Comparison of ENCODE assay signal across 8 cellular contexts in genomic region chr3:126474498-126475410, GRCh38. TPM values are rescaled to one million over a fixed set of nuclear protein-coding genes. Genes with fewer than 3 reads are reported as not detected.
DNase-seq lines count a peak whose midpoint lies in the region; ATAC-seq and TF ChIP-seq lines count a peak whose summit lies in the region.

No MANE protein-coding gene starts in this region.

- peaks cover 30% of the 10 kb centered on the region for H3K4me1 Mint-ChIP-seq in activated CD4-positive, alpha-beta T cell treated with anti-CD3 and anti-CD28 coated beads, Interleukin-2, amount 10 ng/mL, durations not matched to agents 24 days and 14 days
- H3K4me1 Mint-ChIP-seq in endodermal cell: peaks cover 30% of the 10 kb centered on the region

- TF ChIP-seq POLR2A in suprapubic skin (IDR thresholded peaks at IDR 0.05): no peak

- DNase-seq in NCI-H2081 (lab: John Stamatoyannopoulos, UW) (peak; percentile 32 to 61), NCI-H2081 treated with DMSO at 0.1 percent for 48 hours (lab: John Stamatoyannopoulos, UW) (no peak), endodermal cell (peak; percentile 81), suprapubic skin (ENCODE audit: low spot score in 2 of 2) (peak in 1 of 2 donors; percentile 75)
- no peak for DNase-seq in Jurkat, Clone E6-1 (ENCODE audit: low read depth, low spot score)
- DNase-seq in activated CD4-positive, alpha-beta T cell treated with anti-CD3 and anti-CD28 coated beads, Interleukin-2, amount 10 ng/mL, durations not matched to agents 24 days and 14 days: peak; percentile 80

- no peaks in the 10 kb centered on the region for H3K9me3 ChIP-seq in endodermal cell (ENCODE audit: control insufficient read depth, low read length)
- H3K9me3 ChIP-seq in muscle layer of colon (ENCODE audit: low read length): no peaks in the 10 kb centered on the region
- H3K9me3 ChIP-seq in suprapubic skin: no peaks in the 10 kb centered on the region

- no peaks in the 10 kb centered on the region for H3K9me3 Mint-ChIP-seq in activated CD4-positive, alpha-beta T cell treated with anti-CD3 and anti-CD28 coated beads, Interleukin-2, amount 10 ng/mL, durations not matched to agents 24 days and 14 days
- H3K9me3 Mint-ChIP-seq in endodermal cell: no peaks in the 10 kb centered on the region

- peak; percentile 28 for TF ChIP-seq CTCF in endodermal cell (conservative IDR thresholded peaks at IDR 0.05)
- TF ChIP-seq CTCF in suprapubic skin (IDR thresholded peaks at IDR 0.05): no peak

- peak overlapping the region; percentile 74 for H3K4me3 ChIP-seq in Jurkat, Clone E6-1 (ENCODE audit: low read length)
- H3K4me3 ChIP-seq in endodermal cell (ENCODE audit: low read length) (peak overlapping the region; percentile 87), muscle layer of colon (ENCODE audit: low read depth in 1 of 2, low read length in 2 of 2) (peak overlapping the region; percentile 67 to 69), suprapubic skin (peak overlapping the region; percentile 68)

- peak overlapping the region; percentile 93 for H3K27ac Mint-ChIP-seq in activated CD4-positive, alpha-beta T cell treated with anti-CD3 and anti-CD28 coated beads, Interleukin-2, amount 10 ng/mL, durations not matched to agents 24 days and 14 days
- H3K27ac Mint-ChIP-seq in endodermal cell: peak overlapping the region; percentile 69

- intact Hi-C loops in activated CD4-positive, alpha-beta T cell treated with anti-CD3 and anti-CD28 coated beads, Interleukin-2, amount 10 ng/mL, durations not matched to agents 24 days and 14 days (cut with micrococcal nuclease): loop anchor here (1.0 to 10.0 kb wide), 8 partner anchors 117 to 1640 kb away; partner anchors contain the start of genes KLF15, OSBPL11, PLXNA1 and SEC61A1

- 7 to 15% methylated on average over 24 to 72 of the region's 72 CpGs for WGBS in endodermal cell (ENCODE audit: insufficient coverage in 1 of 2, insufficient read length in 1 of 2), 2 experiments
- 18% methylated on average over 24 of the region's 72 CpGs for WGBS in suprapubic skin

- peak overlapping the region; percentile 95 for H3K4me3 Mint-ChIP-seq in activated CD4-positive, alpha-beta T cell treated with anti-CD3 and anti-CD28 coated beads, Interleukin-2, amount 10 ng/mL, durations not matched to agents 24 days and 14 days
- peak overlapping the region; percentile 80 for H3K4me3 Mint-ChIP-seq in endodermal cell

- no peaks in the 10 kb centered on the region for H3K27me3 ChIP-seq in endodermal cell (ENCODE audit: control insufficient read depth, insufficient read depth, low read length, poor library complexity, severe bottlenecking)
- no peaks in the 10 kb centered on the region for H3K27me3 ChIP-seq in muscle layer of colon (ENCODE audit: control insufficient read depth in 1 of 2, insufficient read depth in 2 of 2, low read length in 2 of 2)
- H3K27me3 ChIP-seq in suprapubic skin: no peaks in the 10 kb centered on the region

- H3K4me1 ChIP-seq in endodermal cell (ENCODE audit: control insufficient read depth, insufficient read depth, low read length) (peaks cover 5% of the 10 kb centered on the region), muscle layer of colon (ENCODE audit: insufficient read depth, low read length) (peaks cover 37% of the 10 kb centered on the region), suprapubic skin (peaks cover 49% of the 10 kb centered on the region)

- H3K36me3 ChIP-seq in endodermal cell (ENCODE audit: control insufficient read depth, insufficient read depth, low read length): peaks cover 24% of the 10 kb centered on the region
- peaks cover 26% of the 10 kb centered on the region for H3K36me3 ChIP-seq in muscle layer of colon (ENCODE audit: insufficient read depth, low read length)
- peaks cover 13% of the 10 kb centered on the region for H3K36me3 ChIP-seq in suprapubic skin

- H3K9ac ChIP-seq in endodermal cell (ENCODE audit: extremely low read depth, low read length, poor library complexity, severe bottlenecking): peak overlapping the region; percentile 59
- peak overlapping the region; percentile 36 for H3K9ac ChIP-seq in muscle layer of colon (ENCODE audit: low read length)

- H3K36me3 Mint-ChIP-seq in activated CD4-positive, alpha-beta T cell treated with anti-CD3 and anti-CD28 coated beads, Interleukin-2, amount 10 ng/mL, durations not matched to agents 24 days and 14 days (ENCODE audit: low read depth): peaks cover 35% of the 10 kb centered on the region
- peaks cover 21% of the 10 kb centered on the region for H3K36me3 Mint-ChIP-seq in endodermal cell (ENCODE audit: low read depth)

- TF ChIP-seq EP300 in suprapubic skin (IDR thresholded peaks at IDR 0.05): no peak

- H3K27me3 Mint-ChIP-seq in activated CD4-positive, alpha-beta T cell treated with anti-CD3 and anti-CD28 coated beads, Interleukin-2, amount 10 ng/mL, durations not matched to agents 24 days and 14 days: peaks cover 3% of the 10 kb centered on the region
- H3K27me3 Mint-ChIP-seq in endodermal cell (ENCODE audit: insufficient read depth): peaks cover 2% of the 10 kb centered on the region

- ATAC-seq in GM21786 (IDR thresholded peaks at IDR 0.05; ENCODE audit: unreplicated experiment): peak; percentile 16

- H3K27ac ChIP-seq in endodermal cell (ENCODE audit: low read depth, low read length) (no peak overlapping the region), muscle layer of colon (ENCODE audit: low read depth, low read length) (peak overlapping the region; percentile 87), suprapubic skin (peak overlapping the region; percentile 93)

RNA-seq across cellular contexts. Expression of gene ZXDC, which starts 0.9 kb away (rescaled TPM):
- 19.7 TPM for polyA plus RNA-seq in Jurkat, Clone E6-1 (2012; ENCODE audit: insufficient read depth, insufficient read length)
- total RNA-seq in activated CD4-positive, alpha-beta T cell treated with anti-CD3 and anti-CD28 coated beads, Interleukin-2, amount 10 ng/mL, durations not matched to agents 24 days and 14 days: 29.2 and 29.4 TPM in 2 replicates
- total RNA-seq in endodermal cell (10 to 100 TPM; 30.5 to 31.6 TPM), suprapubic skin (10 to 100 TPM; 40.5 to 97.5 (median 61.2) TPM)
- 22.5 TPM for polyA plus RNA-seq in endodermal cell (2013, experiment 1 of 2)
- polyA plus RNA-seq in endodermal cell (2013, experiment 2 of 2): 21.5 TPM

RNA-seq across cellular contexts. Expression of gene UROC1, which starts 42.8 kb away (rescaled TPM):
- not detected for polyA plus RNA-seq in Jurkat, Clone E6-1 (2012; ENCODE audit: insufficient read depth, insufficient read length)
- not detected in 2 replicates for total RNA-seq in activated CD4-positive, alpha-beta T cell treated with anti-CD3 and anti-CD28 coated beads, Interleukin-2, amount 10 ng/mL, durations not matched to agents 24 days and 14 days
- total RNA-seq in endodermal cell (not detected), suprapubic skin (not detected)
- not detected for polyA plus RNA-seq in endodermal cell (2013, experiment 1 of 2)
- not detected for polyA plus RNA-seq in endodermal cell (2013, experiment 2 of 2)

RNA-seq across cellular contexts. Expression of gene CHST13, which starts 49.2 kb away (rescaled TPM):
- not detected for polyA plus RNA-seq in Jurkat, Clone E6-1 (2012; ENCODE audit: insufficient read depth, insufficient read length)
- total RNA-seq in activated CD4-positive, alpha-beta T cell treated with anti-CD3 and anti-CD28 coated beads, Interleukin-2, amount 10 ng/mL, durations not matched to agents 24 days and 14 days: not detected in 2 replicates
- total RNA-seq in endodermal cell (1 to 10 TPM; 1.6 to 6.7 TPM), suprapubic skin (not detected)
- polyA plus RNA-seq in endodermal cell (2013, experiment 1 of 2): 0.64 TPM
- polyA plus RNA-seq in endodermal cell (2013, experiment 2 of 2): 0.37 TPM

Comparison
In these comparisons a context has a peak if more than half of its experiments do, and no peak if none do; other contexts are left out.
1. DNase-seq: peak in NCI-H2081 (2 of 2), activated CD4-positive, alpha-beta T cell treated with anti-CD3 and anti-CD28 coated beads, Interleukin-2, amount 10 ng/mL, durations not matched to agents 24 days and 14 days (single experiment) and endodermal cell (single experiment); none in NCI-H2081 treated with DMSO at 0.1 percent for 48 hours (single experiment) and Jurkat, Clone E6-1 (single experiment).
2. Peak in every context shown above with its lines, with median percentiles within 50 percentile points of each other: H3K4me3 ChIP-seq.